2 cellular contexts compared by ENCODE assay signal in the genomic region with DNA sequence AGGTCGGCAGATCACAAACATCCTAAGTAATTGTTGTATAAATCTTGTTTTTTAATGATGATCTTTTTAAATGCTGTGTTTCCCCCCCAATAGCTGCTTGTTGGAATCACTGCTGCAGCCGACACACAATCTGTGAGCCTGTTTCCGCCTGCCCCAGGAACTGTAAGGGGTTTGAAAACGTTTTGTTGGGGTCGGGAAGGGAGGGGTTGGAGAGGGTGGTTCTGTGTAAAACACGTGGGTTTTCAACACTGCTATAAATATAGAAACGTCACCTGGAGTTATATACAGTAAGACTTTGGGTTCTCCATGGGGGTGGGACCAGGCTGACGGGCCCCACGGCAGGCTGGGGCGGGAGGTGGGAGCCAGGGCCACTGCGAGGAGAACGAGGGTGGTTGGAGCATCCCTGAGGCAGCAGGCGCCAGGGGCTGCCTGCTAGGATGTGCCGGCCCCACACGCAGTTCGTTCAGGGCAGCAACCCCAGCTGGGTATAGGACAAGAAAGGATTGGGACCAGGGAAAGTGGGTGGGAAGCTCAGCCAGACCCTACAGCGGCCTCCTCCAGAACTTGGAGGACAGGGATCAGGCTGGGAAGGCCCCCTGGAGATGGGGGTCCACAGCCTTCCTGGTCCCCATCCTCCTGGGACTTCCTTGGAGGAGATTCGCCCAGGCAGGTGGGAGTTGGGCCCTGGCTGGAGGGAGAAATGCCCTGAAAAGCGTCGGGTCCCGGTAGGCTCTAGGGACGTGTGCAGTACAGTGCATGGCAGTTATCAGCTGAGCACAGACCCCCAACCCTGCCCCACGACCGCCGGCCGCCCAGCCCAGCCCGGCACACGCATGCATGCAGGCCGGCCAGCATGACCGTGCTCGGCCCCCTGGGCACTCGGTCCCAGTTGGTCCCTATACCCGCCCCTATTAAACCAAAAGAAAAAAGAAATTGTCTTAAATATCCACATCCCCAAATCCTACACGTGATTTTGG.
A peak's percentile ranks its signal among the peaks of the same experiment; 100 is the strongest.
TF ChIP-seq lines count a peak whose summit lies in the region.

No MANE protein-coding gene starts in this region.

TF ChIP-seq in HEK293, 187 proteins besides CTCF, POLR2A, EP300 and RAD21:
- TF ChIP-seq ZNF621 (tag by site-specific recombination; IDR thresholded peaks at IDR 0.05), result no peak
- no peak for TF ChIP-seq ZNF416 (tag by site-specific recombination; IDR thresholded peaks at IDR 0.05)
- TF ChIP-seq ZNF623 (tag by site-specific recombination; IDR thresholded peaks at IDR 0.05), result no peak
- no peak for TF ChIP-seq GLIS1 (tag by site-specific recombination; IDR thresholded peaks at IDR 0.05)
- TF ChIP-seq ZFHX2 (tag by site-specific recombination; conservative IDR thresholded peaks at IDR 0.05), result 0 out of 2 replicates have a peak, but pooled peaks have one; percentile 9
- no peak for TF ChIP-seq SALL2 (tag by site-specific recombination; IDR thresholded peaks at IDR 0.05; ENCODE audit: borderline replicate concordance)
- TF ChIP-seq ZNF404 (tag by site-specific recombination; IDR thresholded peaks at IDR 0.05), result no peak
- no peak for TF ChIP-seq ZNF211 (tag by site-specific recombination; IDR thresholded peaks at IDR 0.05; ENCODE audit: low read depth)
- TF ChIP-seq, protein P1, sequence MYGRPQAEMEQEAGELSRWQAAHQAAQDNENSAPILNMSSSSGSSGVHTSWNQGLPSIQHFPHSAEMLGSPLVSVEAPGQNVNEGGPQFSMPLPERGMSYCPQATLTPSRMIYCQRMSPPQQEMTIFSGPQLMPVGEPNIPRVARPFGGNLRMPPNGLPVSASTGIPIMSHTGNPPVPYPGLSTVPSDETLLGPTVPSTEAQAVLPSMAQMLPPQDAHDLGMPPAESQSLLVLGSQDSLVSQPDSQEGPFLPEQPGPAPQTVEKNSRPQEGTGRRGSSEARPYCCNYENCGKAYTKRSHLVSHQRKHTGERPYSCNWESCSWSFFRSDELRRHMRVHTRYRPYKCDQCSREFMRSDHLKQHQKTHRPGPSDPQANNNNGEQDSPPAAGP (tag by site-specific recombination; IDR thresholded peaks at IDR 0.05), result no peak
TF ChIP-seq in HEK293: peak in this region for 1.

TF ChIP-seq in GM12878, 131 proteins besides CTCF, POLR2A, EP300 and RAD21:
- TF ChIP-seq, protein P2, sequence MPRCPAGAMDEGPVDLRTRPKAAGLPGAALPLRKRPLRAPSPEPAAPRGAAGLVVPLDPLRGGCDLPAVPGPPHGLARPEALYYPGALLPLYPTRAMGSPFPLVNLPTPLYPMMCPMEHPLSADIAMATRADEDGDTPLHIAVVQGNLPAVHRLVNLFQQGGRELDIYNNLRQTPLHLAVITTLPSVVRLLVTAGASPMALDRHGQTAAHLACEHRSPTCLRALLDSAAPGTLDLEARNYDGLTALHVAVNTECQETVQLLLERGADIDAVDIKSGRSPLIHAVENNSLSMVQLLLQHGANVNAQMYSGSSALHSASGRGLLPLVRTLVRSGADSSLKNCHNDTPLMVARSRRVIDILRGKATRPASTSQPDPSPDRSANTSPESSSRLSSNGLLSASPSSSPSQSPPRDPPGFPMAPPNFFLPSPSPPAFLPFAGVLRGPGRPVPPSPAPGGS (IDR thresholded peaks at IDR 0.05; ENCODE audit: borderline replicate concordance, insufficient read depth, low read depth, low read length, poor library complexity, severe bottlenecking), result no peak
- TF ChIP-seq, protein P3, sequence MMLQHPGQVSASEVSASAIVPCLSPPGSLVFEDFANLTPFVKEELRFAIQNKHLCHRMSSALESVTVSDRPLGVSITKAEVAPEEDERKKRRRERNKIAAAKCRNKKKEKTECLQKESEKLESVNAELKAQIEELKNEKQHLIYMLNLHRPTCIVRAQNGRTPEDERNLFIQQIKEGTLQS (IDR thresholded peaks at IDR 0.05; ENCODE audit: borderline replicate concordance, extremely low read depth, low read depth, low read length), result no peak
- no peak for TF ChIP-seq POU2F2 (IDR thresholded peaks at IDR 0.05; ENCODE audit: borderline replicate concordance, low read depth, low read length)
- TF ChIP-seq IKZF2 (IDR thresholded peaks at IDR 0.05), result no peak
- TF ChIP-seq, protein P4, sequence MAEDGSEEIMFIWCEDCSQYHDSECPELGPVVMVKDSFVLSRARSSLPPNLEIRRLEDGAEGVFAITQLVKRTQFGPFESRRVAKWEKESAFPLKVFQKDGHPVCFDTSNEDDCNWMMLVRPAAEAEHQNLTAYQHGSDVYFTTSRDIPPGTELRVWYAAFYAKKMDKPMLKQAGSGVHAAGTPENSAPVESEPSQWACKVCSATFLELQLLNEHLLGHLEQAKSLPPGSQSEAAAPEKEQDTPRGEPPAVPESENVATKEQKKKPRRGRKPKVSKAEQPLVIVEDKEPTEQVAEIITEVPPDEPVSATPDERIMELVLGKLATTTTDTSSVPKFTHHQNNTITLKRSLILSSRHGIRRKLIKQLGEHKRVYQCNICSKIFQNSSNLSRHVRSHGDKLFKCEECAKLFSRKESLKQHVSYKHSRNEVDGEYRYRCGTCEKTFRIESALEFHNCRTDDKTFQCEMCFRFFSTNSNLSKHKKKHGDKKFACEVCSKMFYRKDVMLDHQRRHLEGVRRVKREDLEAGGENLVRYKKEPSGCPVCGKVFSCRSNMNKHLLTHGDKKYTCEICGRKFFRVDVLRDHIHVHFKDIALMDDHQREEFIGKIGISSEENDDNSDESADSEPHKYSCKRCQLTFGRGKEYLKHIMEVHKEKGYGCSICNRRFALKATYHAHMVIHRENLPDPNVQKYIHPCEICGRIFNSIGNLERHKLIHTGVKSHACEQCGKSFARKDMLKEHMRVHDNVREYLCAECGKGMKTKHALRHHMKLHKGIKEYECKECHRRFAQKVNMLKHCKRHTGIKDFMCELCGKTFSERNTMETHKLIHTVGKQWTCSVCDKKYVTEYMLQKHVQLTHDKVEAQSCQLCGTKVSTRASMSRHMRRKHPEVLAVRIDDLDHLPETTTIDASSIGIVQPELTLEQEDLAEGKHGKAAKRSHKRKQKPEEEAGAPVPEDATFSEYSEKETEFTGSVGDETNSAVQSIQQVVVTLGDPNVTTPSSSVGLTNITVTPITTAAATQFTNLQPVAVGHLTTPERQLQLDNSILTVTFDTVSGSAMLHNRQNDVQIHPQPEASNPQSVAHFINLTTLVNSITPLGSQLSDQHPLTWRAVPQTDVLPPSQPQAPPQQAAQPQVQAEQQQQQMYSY (CRISPR knock-in tag; IDR thresholded peaks at IDR 0.05), result no peak
- TF ChIP-seq HDGF (IDR thresholded peaks at IDR 0.05), result no peak
TF ChIP-seq in GM12878: peak in this region for 0.
